In the genomic region with DNA sequence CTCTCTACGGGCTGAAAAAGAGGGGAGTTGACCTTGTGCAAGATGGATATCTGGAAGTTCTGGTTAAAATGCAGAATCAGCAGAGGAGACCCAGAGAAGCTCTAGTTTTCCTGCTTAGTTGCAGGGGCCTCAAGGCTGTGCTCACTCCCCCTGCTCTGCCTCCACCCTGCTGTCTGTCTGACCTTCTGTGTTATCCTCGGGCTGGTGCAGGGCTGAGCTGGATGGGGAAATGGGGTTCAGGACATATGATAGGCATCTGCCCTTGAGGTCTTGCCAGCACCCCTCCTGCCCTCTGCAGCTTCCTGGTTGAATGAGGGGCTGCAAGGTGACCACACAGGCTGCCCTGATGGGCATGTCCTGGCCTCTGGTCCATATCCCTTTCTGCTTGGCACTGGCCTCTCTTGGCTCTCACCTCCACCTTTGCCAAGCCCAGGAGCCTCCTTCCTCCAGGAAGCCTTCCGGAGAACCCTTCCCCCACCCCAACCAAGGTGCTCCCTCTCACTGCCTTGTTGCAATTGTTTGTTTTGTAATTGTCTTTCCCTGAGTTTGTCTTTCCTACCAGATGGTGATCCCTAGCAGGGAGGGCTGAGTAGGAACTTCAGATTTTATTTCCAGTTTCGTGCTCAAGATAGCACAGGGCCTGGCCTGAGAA, we compare ENCODE assay signal across 9 cellular contexts. TPM values are rescaled to one million over a fixed set of nuclear protein-coding genes. Genes with fewer than 3 reads are reported as not detected.
DNase-seq lines count a peak whose midpoint lies in the region; ATAC-seq, FAIRE-seq and TF ChIP-seq lines count a peak whose summit lies in the region.
"Had no signal": no experiment of that assay in that cellular context is flagged by ENCODE, and none has a peak within 500 bp of the region (broad histone marks: within the 10 kb centered on the region; RNA-seq: fewer than 3 reads in every experiment).

No MANE protein-coding gene starts in this region.

- TF ChIP-seq CTCF in glutamatergic neuron (IDR thresholded peaks at IDR 0.05; ENCODE audit: partially characterized antibody, unreplicated experiment), result no peak

- DNase-seq in GM19239 (ENCODE audit: insufficient read length, low spot score) (no peak), T-helper 17 cell (no peak), glutamatergic neuron (no peak), skeletal muscle cell (ENCODE audit: low read depth) (no peak), hepatic stellate cell (ENCODE audit: low spot score) (no peak)
- no peak for DNase-seq in stimulated activated CD4-positive, alpha-beta T cell treated with anti-CD3 and anti-CD28 coated beads, Interleukin-1b, Interleukin-23, amount 100 ng/mL, for 48 hours

- peak; percentile 49 for FAIRE-seq in GM19239 (lab: Jason Lieb, UNC)

- ATAC-seq in T-helper 17 cell (no peak), GM19351 (IDR thresholded peaks at IDR 0.05; ENCODE audit: unreplicated experiment) (no peak), HG03108 (IDR thresholded peaks at IDR 0.05; ENCODE audit: unreplicated experiment) (no peak)

- H3K27ac Mint-ChIP-seq in T-helper 17 cell (peak overlapping the region; percentile 91), glutamatergic neuron (ENCODE audit: unreplicated experiment) (peak overlapping the region; percentile 55)

- H3K36me3 Mint-ChIP-seq in T-helper 17 cell (ENCODE audit: low read depth) (peaks cover 2% of the 10 kb centered on the region), glutamatergic neuron (ENCODE audit: unreplicated experiment) (no peaks in the 10 kb centered on the region)

- peaks cover 4% of the 10 kb centered on the region for H3K9me3 Mint-ChIP-seq in glutamatergic neuron (ENCODE audit: unreplicated experiment)

- H3K27me3 Mint-ChIP-seq in T-helper 17 cell, result no peaks in the 10 kb centered on the region
- H3K27me3 Mint-ChIP-seq in glutamatergic neuron (ENCODE audit: unreplicated experiment), result peaks cover 1% of the 10 kb centered on the region

- H3K4me3 Mint-ChIP-seq in T-helper 17 cell (peak overlapping the region; percentile 91), glutamatergic neuron (ENCODE audit: unreplicated experiment) (peak overlapping the region; percentile 89)

- H3K4me3 ChIP-seq in skeletal muscle cell (ENCODE audit: low read depth, low read length), result peak overlapping the region; percentile 61

- no peaks in the 10 kb centered on the region for H3K9me3 ChIP-seq in T-helper 17 cell (ENCODE audit: control insufficient read depth, low read length, poor library complexity, severe bottlenecking)

- peaks cover 34% of the 10 kb centered on the region for H3K4me1 Mint-ChIP-seq in T-helper 17 cell
- H3K4me1 Mint-ChIP-seq in glutamatergic neuron (ENCODE audit: low read depth, unreplicated experiment), result no peaks in the 10 kb centered on the region

RNA-seq across cellular contexts. Expression of gene TMEM268, which starts 1.3 kb away (rescaled TPM):
- 10 to 100 TPM in 1 of 2 donors, 1 to 10 TPM in 1; 9.4 to 11.5 TPM for total RNA-seq in T-helper 17 cell
- total RNA-seq in glutamatergic neuron (ENCODE audit: unreplicated experiment), result 12.2 TPM

RNA-seq across cellular contexts. Expression of gene ATP6V1G1, which starts 24.8 kb away (rescaled TPM):
- total RNA-seq in T-helper 17 cell (100 to 1,000 TPM; 101 to 102 TPM), glutamatergic neuron (ENCODE audit: unreplicated experiment) (156 TPM)

RNA-seq across cellular contexts. Expression of gene TEX53, which starts 45.2 kb away (rescaled TPM):
- not detected for total RNA-seq in T-helper 17 cell
- total RNA-seq in glutamatergic neuron (ENCODE audit: unreplicated experiment), result not detected
- total RNA-seq: LHCN-M2 had no signal
